Comparison of ENCODE assay signal across 10 cellular contexts in the genomic region with DNA sequence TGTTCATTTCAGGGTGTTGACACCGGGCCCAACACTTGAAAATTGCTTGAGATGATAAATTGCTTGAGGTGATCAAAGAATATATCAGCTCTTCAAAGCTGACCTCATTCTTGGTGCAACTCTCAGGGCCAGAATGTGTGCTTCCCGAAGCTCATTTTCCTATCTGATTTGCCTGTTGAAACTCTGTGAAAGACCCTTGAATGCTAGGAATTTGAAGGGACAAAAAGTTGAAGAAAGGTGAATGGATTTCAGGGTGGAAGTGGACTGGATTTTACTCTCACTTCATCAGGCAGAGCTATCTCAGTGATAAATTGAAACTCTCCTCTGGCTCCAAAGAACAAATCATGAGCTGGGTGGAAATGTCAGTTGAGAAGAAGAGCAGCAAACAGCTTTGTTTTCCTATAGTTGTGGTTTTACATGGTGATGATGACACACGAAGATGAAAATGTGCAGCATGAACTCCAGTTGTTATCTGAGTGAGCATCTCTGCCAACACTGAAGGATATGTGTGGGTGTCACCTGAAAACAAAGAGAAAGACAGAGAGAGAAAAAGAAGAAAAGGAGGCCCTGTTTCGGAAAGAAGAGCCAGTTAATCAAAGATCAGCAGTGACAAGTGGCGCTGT. TPM values are rescaled to one million over a fixed set of nuclear protein-coding genes. Genes with fewer than 3 reads are reported as not detected.
DNase-seq lines count a peak whose midpoint lies in the region; TF ChIP-seq lines count a peak whose summit lies in the region.
"Had no signal": no experiment of that assay in that cellular context is flagged by ENCODE, and none has a peak within 500 bp of the region (broad histone marks: within the 10 kb centered on the region; RNA-seq: fewer than 3 reads in every experiment).

No MANE protein-coding gene starts in this region.

- BruUV-seq in A673 (replicated peaks; lab: Mats Ljungman, UMichigan) = no TSS peak

- H3K36me3 ChIP-seq in A673 (ENCODE audit: insufficient read depth, low read length, poor library complexity, severe bottlenecking) = no peaks in the 10 kb centered on the region

- no peak overlapping the region for H3K27ac ChIP-seq in A673 (ENCODE audit: low read depth, low read length, poor library complexity, severe bottlenecking)
- H3K27ac ChIP-seq: foreskin keratinocyte had no signal

- peak; percentile 66 for DNase-seq in stimulated activated CD4-positive, alpha-beta T cell treated with anti-CD3 and anti-CD28 coated beads, Interleukin-4, amount 100 ng/mL, for 24 hours
- no peak for DNase-seq in stimulated activated CD4-positive, alpha-beta T cell treated with anti-CD3 and anti-CD28 coated beads, Interleukin-2, amount 100 ng/mL, for 48 hours
- DNase-seq in activated CD4-positive, alpha-beta T cell treated with anti-CD3 and anti-CD28 coated beads, Interleukin-2, amount 50 U/mL, for 1 hour = peak; percentile 17
- DNase-seq in fibroblast of mammary gland (ENCODE audit: low read depth) (peak; percentile 76), NCI-H446 (lab: John Stamatoyannopoulos, UW) (no peak), A673 (ENCODE audit: low spot score) (no peak), Kasumi-1 (lab: John Stamatoyannopoulos, UW) (no peak), dermis blood vessel endothelial cell (no peak)
- DNase-seq: foreskin keratinocyte had no signal

- POLR2A ChIA-PET in A673 (lab: Charles Lee; ENCODE audit: low non-redundant PET) = no interaction called here

- H3K9me3 ChIP-seq in A673 (ENCODE audit: low read depth, low read length, poor library complexity, severe bottlenecking) = no peaks in the 10 kb centered on the region

- H3K4me3 ChIP-seq in fibroblast of mammary gland (ENCODE audit: control insufficient read depth, low read depth, low read length) = no peak overlapping the region
- no peak overlapping the region for H3K4me3 ChIP-seq in A673 (ENCODE audit: low read depth, low read length, poor library complexity, severe bottlenecking)

- no peaks in the 10 kb centered on the region for H3K4me1 ChIP-seq in A673 (ENCODE audit: insufficient read depth, low read length, poor library complexity, severe bottlenecking)
- H3K4me1 ChIP-seq: foreskin keratinocyte had no signal

- CTCF ChIA-PET in A673 (lab: Charles Lee) = no interaction called here

- intact Hi-C loops in A673 (cut with micrococcal nuclease; ENCODE audit: unreplicated experiment) = no loop called here

- no peaks in the 10 kb centered on the region for H3K27me3 ChIP-seq in A673 (replicated peaks; ENCODE audit: insufficient read depth, low read depth, low read length, poor library complexity)
- H3K27me3 ChIP-seq: foreskin keratinocyte had no signal

- TF ChIP-seq CTCF in fibroblast of mammary gland (conservative IDR thresholded peaks at IDR 0.05; ENCODE audit: control insufficient read depth, insufficient read depth, low read depth, low read length) (no peak), A673 (conservative IDR thresholded peaks at IDR 0.05; ENCODE audit: low read depth, low read length) (no peak)

RNA-seq across cellular contexts. Expression of a gene that starts 34.4 kb away (rescaled TPM):
- total RNA-seq in A673 (2021) = not detected in 2 replicates
- under 0.01 and 0.05 TPM in 2 replicates for total RNA-seq in dermis blood vessel endothelial cell
- total RNA-seq: foreskin keratinocyte, mesothelial cell of epicardium had no signal

Comparison
In these comparisons a context has a peak if more than half of its experiments do, and no peak if none do; other contexts are left out.
1. DNase-seq: peak in stimulated activated CD4-positive, alpha-beta T cell treated with anti-CD3 and anti-CD28 coated beads, Interleukin-4, amount 100 ng/mL, for 24 hours (single experiment), activated CD4-positive, alpha-beta T cell treated with anti-CD3 and anti-CD28 coated beads, Interleukin-2, amount 50 U/mL, for 1 hour (single experiment) and fibroblast of mammary gland (single experiment); none in stimulated activated CD4-positive, alpha-beta T cell treated with anti-CD3 and anti-CD28 coated beads, Interleukin-2, amount 100 ng/mL, for 48 hours (0 of 2), NCI-H446 (0 of 2), A673 (single experiment), Kasumi-1 (0 of 2) and dermis blood vessel endothelial cell (single experiment).